In the genomic region with DNA sequence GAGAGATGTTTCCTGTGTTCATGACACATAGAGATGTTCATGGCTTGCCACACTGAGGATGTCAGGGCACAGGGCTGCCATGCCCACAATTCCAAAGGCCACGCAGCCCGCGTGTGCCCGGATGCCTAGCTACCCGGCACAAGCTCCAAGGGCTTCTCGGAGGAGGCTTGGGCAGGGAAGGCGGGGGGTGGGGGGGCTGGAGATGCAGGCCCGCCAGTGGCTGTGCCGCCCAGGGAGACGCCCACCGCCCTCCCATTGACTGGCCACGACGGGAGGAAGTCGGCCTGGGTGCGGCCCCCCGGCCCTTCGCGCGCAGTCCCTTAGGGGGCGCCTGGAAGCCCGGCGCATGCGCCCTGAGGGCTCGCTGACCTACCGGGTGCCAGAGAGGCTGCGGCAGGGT, we compare ENCODE assay signal across 4 cellular contexts. TPM values are rescaled to one million over a fixed set of nuclear protein-coding genes. Genes with fewer than 3 reads are reported as not detected.
"Had no signal": no experiment of that assay in that cellular context is flagged by ENCODE, and none has a peak within 500 bp of the region (broad histone marks: within the 10 kb centered on the region; RNA-seq: fewer than 3 reads in every experiment).

A gene with protein sequence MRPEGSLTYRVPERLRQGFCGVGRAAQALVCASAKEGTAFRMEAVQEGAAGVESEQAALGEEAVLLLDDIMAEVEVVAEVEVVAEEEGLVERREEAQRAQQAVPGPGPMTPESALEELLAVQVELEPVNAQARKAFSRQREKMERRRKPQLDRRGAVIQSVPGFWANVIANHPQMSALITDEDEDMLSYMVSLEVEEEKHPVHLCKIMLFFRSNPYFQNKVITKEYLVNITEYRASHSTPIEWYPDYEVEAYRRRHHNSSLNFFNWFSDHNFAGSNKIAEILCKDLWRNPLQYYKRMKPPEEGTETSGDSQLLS (plus strand): TSS at position 301 of the 400 bp plus-strand sequence. CDS start 46 bp downstream, at position 347.

RNA-seq across cellular contexts. Expression of the gene that starts here (rescaled TPM):
- total RNA-seq: LHCN-M2, M059J, MCF 10A, NCI-H460 had no signal
